Comparison of ENCODE assay signal across 1 cellular context in the genomic region with DNA sequence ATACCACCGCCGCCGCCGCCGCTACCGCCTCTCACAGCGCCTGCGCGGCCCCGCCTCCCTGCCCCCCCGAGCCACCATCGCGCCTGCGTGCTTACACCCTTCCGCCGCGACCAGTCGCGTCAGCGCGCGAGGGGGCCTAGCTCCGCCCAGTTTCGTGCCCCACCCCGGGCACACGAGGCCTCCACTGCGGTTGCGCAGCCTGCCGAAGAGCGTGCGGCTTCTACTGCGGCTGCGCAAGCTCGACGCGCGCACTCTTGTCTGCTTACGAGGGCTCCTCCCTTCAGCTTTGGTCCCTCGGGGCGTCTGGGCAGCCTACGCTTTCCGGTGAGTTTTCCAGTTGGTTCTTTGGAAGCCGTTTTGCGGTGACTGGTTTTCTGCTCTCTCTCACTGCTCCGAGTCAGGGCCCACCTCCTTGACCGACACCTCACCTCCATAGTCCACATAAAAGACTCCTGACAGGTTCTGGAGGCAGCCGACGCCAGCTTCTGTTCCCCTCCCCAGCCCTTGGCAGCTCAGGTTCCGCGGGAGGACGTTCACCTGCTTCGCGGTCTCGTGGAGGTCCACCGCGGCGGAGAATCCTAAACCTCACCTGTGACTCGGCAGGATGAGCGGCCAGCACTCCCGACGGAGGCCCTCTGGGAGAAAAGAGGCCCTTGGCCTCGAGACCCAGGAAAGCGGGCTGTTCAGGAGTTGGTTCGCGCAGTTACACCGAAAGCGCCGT.
A peak's percentile ranks its signal among the peaks of the same experiment; 100 is the strongest.
TF ChIP-seq lines count a peak whose summit lies in the region.

TSS of gene PITPNB (minus strand) at position 35 of the 721 bp plus-strand sequence. CDS start 65 bp downstream, outside the sequence.

TF ChIP-seq in HepG2, 621 proteins besides CTCF, POLR2A, EP300 and RAD21 (continued from another document and continues in another):
- TF ChIP-seq, protein P1, sequence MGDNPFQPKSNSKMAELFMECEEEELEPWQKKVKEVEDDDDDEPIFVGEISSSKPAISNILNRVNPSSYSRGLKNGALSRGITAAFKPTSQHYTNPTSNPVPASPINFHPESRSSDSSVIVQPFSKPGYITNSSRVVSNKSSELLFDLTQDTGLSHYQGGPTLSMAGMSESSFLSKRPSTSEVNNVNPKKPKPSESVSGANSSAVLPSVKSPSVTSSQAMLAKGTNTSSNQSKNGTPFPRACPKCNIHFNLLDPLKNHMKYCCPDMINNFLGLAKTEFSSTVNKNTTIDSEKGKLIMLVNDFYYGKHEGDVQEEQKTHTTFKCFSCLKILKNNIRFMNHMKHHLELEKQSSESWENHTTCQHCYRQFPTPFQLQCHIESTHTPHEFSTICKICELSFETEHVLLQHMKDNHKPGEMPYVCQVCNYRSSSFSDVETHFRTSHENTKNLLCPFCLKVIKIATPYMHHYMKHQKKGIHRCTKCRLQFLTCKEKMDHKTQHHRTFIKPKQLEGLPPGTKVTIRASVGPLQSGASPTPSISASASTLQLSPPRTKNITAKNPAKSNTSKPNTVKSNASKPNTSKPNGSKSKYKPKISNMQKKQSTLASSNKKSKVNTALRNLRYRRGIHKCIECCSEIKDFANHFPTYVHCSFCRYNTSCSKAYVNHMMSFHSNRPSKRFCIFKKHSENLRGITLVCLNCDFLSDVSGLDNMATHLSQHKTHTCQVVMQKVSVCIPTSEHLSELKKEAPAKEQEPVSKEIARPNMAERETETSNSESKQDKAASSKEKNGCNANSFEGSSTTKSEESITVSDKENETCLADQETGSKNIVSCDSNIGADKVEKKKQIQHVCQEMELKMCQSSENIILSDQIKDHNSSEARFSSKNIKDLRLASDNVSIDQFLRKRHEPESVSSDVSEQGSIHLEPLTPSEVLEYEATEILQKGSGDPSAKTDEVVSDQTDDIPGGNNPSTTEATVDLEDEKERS (CRISPR knock-in tag; IDR thresholded peaks at IDR 0.05), result no peak
- TF ChIP-seq NONO (IDR thresholded peaks at IDR 0.05) (no peak), NONO (CRISPR knock-in tag; conservative IDR thresholded peaks at IDR 0.05) (peak; percentile 82), POGZ (CRISPR knock-in tag; IDR thresholded peaks at IDR 0.05) (peak; percentile 65; the same call in 1 of the 2 replicates), ONECUT2 (CRISPR knock-in tag; IDR thresholded peaks at IDR 0.05) (no peak), RBM39 (IDR thresholded peaks at IDR 0.05; ENCODE audit: low read depth, low read length, poor library complexity, severe bottlenecking) (peak; percentile 62), SNAPC2 (CRISPR knock-in tag; IDR thresholded peaks at IDR 0.05) (no peak), ADNP (CRISPR knock-in tag; IDR thresholded peaks at IDR 0.05) (no peak), ZNF749 (CRISPR knock-in tag; IDR thresholded peaks at IDR 0.05; ENCODE audit: borderline replicate concordance) (no peak), HIVEP1 (CRISPR knock-in tag; IDR thresholded peaks at IDR 0.05) (no peak; the same call in 1 of the 2 replicates), TEF (CRISPR knock-in tag; IDR thresholded peaks at IDR 0.05) (no peak), ZNF335 (CRISPR knock-in tag; IDR thresholded peaks at IDR 0.05) (0 out of 2 replicates have a peak, but pooled peaks have one; percentile 26), ZNF383 (CRISPR knock-in tag; IDR thresholded peaks at IDR 0.05; ENCODE audit: borderline replicate concordance) (peak; percentile 77; the same call in 1 of the 2 replicates), HOXD1 (CRISPR knock-in tag; IDR thresholded peaks at IDR 0.05) (no peak), PAX8 (CRISPR knock-in tag; IDR thresholded peaks at IDR 0.05; ENCODE audit: borderline replicate concordance) (no peak), ZNF646 (CRISPR knock-in tag; IDR thresholded peaks at IDR 0.05) (no peak), ZNF430 (CRISPR knock-in tag; IDR thresholded peaks at IDR 0.05) (peak; percentile 42; the same call in 1 of the 2 replicates), PITX1 (CRISPR knock-in tag; IDR thresholded peaks at IDR 0.05) (no peak; the same call in 1 of the 2 replicates), ZNF121 (CRISPR knock-in tag; IDR thresholded peaks at IDR 0.05) (no peak), RARG (CRISPR knock-in tag; IDR thresholded peaks at IDR 0.05; ENCODE audit: low read depth) (no peak), IRF1 (CRISPR knock-in tag; IDR thresholded peaks at IDR 0.05; ENCODE audit: low read depth) (no peak), CC2D1A (CRISPR knock-in tag; IDR thresholded peaks at IDR 0.05) (no peak), KAT8 (CRISPR knock-in tag; IDR thresholded peaks at IDR 0.05) (peak; percentile 81), PCBP1 (IDR thresholded peaks at IDR 0.05; ENCODE audit: borderline replicate concordance, low read depth, low read length) (no peak), NFIB (CRISPR knock-in tag; IDR thresholded peaks at IDR 0.05; ENCODE audit: borderline replicate concordance) (no peak), TAF15 (IDR thresholded peaks at IDR 0.05; ENCODE audit: low read depth, low read length, poor library complexity, severe bottlenecking) (no peak), PPARG (CRISPR knock-in tag; conservative IDR thresholded peaks at IDR 0.05) (no peak), ZNF460 (CRISPR knock-in tag; IDR thresholded peaks at IDR 0.05; ENCODE audit: borderline replicate concordance) (no peak), ZBTB20 (CRISPR knock-in tag; IDR thresholded peaks at IDR 0.05; ENCODE audit: borderline replicate concordance, low read depth) (0 out of 2 replicates have a peak, but pooled peaks have one; percentile 19), ATF7-NPFF (CRISPR knock-in tag; IDR thresholded peaks at IDR 0.05; ENCODE audit: low read depth) (no peak; the same call in 1 of the 2 replicates), ZNF431 (CRISPR knock-in tag; IDR thresholded peaks at IDR 0.05; ENCODE audit: borderline replicate concordance, low read depth) (0 out of 2 replicates have a peak, but pooled peaks have one; percentile 59), HNRNPK (IDR thresholded peaks at IDR 0.05; ENCODE audit: low read depth, low read length, poor library complexity, severe bottlenecking) (peak; percentile 48), ZFAT (CRISPR knock-in tag; conservative IDR thresholded peaks at IDR 0.05) (no peak), ZNF773 (CRISPR knock-in tag; IDR thresholded peaks at IDR 0.05; ENCODE audit: borderline replicate concordance) (no peak), ZC3H13 (CRISPR knock-in tag; IDR thresholded peaks at IDR 0.05) (no peak), SUZ12 (IDR thresholded peaks at IDR 0.05; ENCODE audit: low read depth, low read length) (no peak), GLI4 (CRISPR knock-in tag; IDR thresholded peaks at IDR 0.05; ENCODE audit: borderline replicate concordance) (peak; percentile 83; the same call in 1 of the 2 replicates), ZNF138 (CRISPR knock-in tag; IDR thresholded peaks at IDR 0.05; ENCODE audit: low read depth) (no peak), ZBTB38 (CRISPR knock-in tag; IDR thresholded peaks at IDR 0.05) (0 out of 2 replicates have a peak, but pooled peaks have one; percentile 8), FOXK2 (IDR thresholded peaks at IDR 0.05) (0 out of 2 replicates have a peak, but pooled peaks have one; percentile 7), MEIS1 (CRISPR knock-in tag; IDR thresholded peaks at IDR 0.05; ENCODE audit: borderline replicate concordance) (no peak), FOSL2 (CRISPR knock-in tag; IDR thresholded peaks at IDR 0.05) (no peak; the same call in 1 of the 2 replicates), NFKB2 (CRISPR knock-in tag; IDR thresholded peaks at IDR 0.05; ENCODE audit: borderline replicate concordance) (no peak)
- TF ChIP-seq, protein P2, sequence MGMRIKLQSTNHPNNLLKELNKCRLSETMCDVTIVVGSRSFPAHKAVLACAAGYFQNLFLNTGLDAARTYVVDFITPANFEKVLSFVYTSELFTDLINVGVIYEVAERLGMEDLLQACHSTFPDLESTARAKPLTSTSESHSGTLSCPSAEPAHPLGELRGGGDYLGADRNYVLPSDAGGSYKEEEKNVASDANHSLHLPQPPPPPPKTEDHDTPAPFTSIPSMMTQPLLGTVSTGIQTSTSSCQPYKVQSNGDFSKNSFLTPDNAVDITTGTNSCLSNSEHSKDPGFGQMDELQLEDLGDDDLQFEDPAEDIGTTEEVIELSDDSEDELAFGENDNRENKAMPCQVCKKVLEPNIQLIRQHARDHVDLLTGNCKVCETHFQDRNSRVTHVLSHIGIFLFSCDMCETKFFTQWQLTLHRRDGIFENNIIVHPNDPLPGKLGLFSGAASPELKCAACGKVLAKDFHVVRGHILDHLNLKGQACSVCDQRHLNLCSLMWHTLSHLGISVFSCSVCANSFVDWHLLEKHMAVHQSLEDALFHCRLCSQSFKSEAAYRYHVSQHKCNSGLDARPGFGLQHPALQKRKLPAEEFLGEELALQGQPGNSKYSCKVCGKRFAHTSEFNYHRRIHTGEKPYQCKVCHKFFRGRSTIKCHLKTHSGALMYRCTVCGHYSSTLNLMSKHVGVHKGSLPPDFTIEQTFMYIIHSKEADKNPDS (CRISPR knock-in tag; IDR thresholded peaks at IDR 0.05), result no peak
- TF ChIP-seq, protein P3, sequence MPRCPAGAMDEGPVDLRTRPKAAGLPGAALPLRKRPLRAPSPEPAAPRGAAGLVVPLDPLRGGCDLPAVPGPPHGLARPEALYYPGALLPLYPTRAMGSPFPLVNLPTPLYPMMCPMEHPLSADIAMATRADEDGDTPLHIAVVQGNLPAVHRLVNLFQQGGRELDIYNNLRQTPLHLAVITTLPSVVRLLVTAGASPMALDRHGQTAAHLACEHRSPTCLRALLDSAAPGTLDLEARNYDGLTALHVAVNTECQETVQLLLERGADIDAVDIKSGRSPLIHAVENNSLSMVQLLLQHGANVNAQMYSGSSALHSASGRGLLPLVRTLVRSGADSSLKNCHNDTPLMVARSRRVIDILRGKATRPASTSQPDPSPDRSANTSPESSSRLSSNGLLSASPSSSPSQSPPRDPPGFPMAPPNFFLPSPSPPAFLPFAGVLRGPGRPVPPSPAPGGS (CRISPR knock-in tag; IDR thresholded peaks at IDR 0.05), result peak; percentile 78
- TF ChIP-seq, protein P4, sequence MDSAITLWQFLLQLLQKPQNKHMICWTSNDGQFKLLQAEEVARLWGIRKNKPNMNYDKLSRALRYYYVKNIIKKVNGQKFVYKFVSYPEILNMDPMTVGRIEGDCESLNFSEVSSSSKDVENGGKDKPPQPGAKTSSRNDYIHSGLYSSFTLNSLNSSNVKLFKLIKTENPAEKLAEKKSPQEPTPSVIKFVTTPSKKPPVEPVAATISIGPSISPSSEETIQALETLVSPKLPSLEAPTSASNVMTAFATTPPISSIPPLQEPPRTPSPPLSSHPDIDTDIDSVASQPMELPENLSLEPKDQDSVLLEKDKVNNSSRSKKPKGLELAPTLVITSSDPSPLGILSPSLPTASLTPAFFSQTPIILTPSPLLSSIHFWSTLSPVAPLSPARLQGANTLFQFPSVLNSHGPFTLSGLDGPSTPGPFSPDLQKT (CRISPR knock-in tag; IDR thresholded peaks at IDR 0.05; ENCODE audit: borderline replicate concordance), result no peak
